17 cellular contexts compared by ENCODE assay signal in the genomic region with DNA sequence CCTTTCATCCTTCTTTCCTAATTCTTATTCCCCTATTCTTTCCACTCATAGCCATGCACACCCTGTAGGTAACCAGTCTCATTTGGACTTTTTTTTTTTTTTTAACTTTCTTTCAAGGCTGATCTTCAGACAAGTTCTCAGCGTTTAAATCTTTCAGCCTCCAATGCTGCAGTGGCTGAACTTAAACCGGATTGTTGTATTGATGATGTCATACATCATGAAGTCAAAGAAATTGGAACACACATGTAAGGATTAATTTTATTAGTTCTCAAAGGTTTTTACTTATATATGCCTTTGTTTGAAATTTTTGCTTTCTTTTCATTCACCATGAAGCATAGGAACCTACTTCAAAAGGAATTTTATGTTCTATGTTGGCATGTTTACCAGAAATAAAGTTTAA. TPM values are rescaled to one million over a fixed set of nuclear protein-coding genes. Genes with fewer than 3 reads are reported as not detected.
DNase-seq lines count a peak whose midpoint lies in the region; ATAC-seq, FAIRE-seq and TF ChIP-seq lines count a peak whose summit lies in the region.
"Had no signal": no experiment of that assay in that cellular context is flagged by ENCODE, and none has a peak within 500 bp of the region (broad histone marks: within the 10 kb centered on the region; RNA-seq: fewer than 3 reads in every experiment).

No MANE protein-coding gene starts in this region.

- RAD21 ChIA-PET in GM12878 (lab: Charles Lee; ENCODE audit: unreplicated experiment) = no interaction called here

- H3K4me2 ChIP-seq in HepG2 (ENCODE audit: low read depth, low read length) (no peak overlapping the region), GM12878 (ENCODE audit: control insufficient read depth, insufficient read depth) (no peak overlapping the region)

- no peaks in the 10 kb centered on the region for H3K27me3 Mint-ChIP-seq in stimulated activated memory B cell treated with anti-CD40 and anti-IgM and Interleukin-4, amounts not matched to agents 10 μg/mL and 1 μg/mL and 100 μg/mL, for 72 hours
- no peaks in the 10 kb centered on the region for H3K27me3 Mint-ChIP-seq in progenitor cell of endocrine pancreas
- H3K27me3 Mint-ChIP-seq: CD4-positive, alpha-beta memory T cell had no signal

- no peaks in the 10 kb centered on the region for H3K9me3 Mint-ChIP-seq in stimulated activated memory B cell treated with anti-CD40 and anti-IgM and Interleukin-4, amounts not matched to agents 10 μg/mL and 1 μg/mL and 100 μg/mL, for 72 hours
- H3K9me3 Mint-ChIP-seq in progenitor cell of endocrine pancreas (ENCODE audit: low read depth) = no peaks in the 10 kb centered on the region
- H3K9me3 Mint-ChIP-seq: CD4-positive, alpha-beta memory T cell; H9; HFFc6 had no signal

- ATAC-seq in HepG2 = no peak
- no peak for ATAC-seq in right lobe of liver
- ATAC-seq in GM12878 = no peak
- no peak for ATAC-seq in stimulated activated memory B cell treated with anti-CD40 and anti-IgM and Interleukin-4, amounts not matched to agents 10 μg/mL and 1 μg/mL and 100 μg/mL, for 72 hours
- ATAC-seq: HCT116 had no signal

- H3K79me2 ChIP-seq in HepG2 (ENCODE audit: insufficient read depth, low read length) = no peaks in the 10 kb centered on the region
- no peaks in the 10 kb centered on the region for H3K79me2 ChIP-seq in GM12878 (ENCODE audit: control insufficient read depth, insufficient read depth, low read length)

- H3K27ac ChIP-seq in HepG2 (ENCODE audit: extremely low read length, insufficient read depth, low read length) = no peak overlapping the region
- H3K27ac ChIP-seq in right lobe of liver = no peak overlapping the region
- H3K27ac ChIP-seq in HEK293 (ENCODE audit: extremely low read depth, low read depth, low read length) = no peak overlapping the region
- H3K27ac ChIP-seq in GM12878 (ENCODE audit: control insufficient read depth, insufficient read depth) = no peak overlapping the region
- no peak overlapping the region for H3K27ac ChIP-seq in breast epithelium
- H3K27ac ChIP-seq: GM23248 had no signal

- H3K4me3 Mint-ChIP-seq in stimulated activated memory B cell treated with anti-CD40 and anti-IgM and Interleukin-4, amounts not matched to agents 10 μg/mL and 1 μg/mL and 100 μg/mL, for 72 hours = no peak overlapping the region
- H3K4me3 Mint-ChIP-seq in progenitor cell of endocrine pancreas (ENCODE audit: low read depth) = no peak overlapping the region
- H3K4me3 Mint-ChIP-seq: CD4-positive, alpha-beta memory T cell; H9; HFFc6 had no signal

- POLR2A ChIA-PET in HepG2 (lab: Yijun Ruan, JAX) (no interaction called here), HEK293 (lab: Yijun Ruan, JAX) (interaction anchor here (1.0 kb wide), 1 partner anchor 23 kb away, joined by 3 read pairs; the partner anchor contains the start of gene TRIM23), GM12878 (lab: Charles Lee) (interaction anchor here (0.7 kb wide), 1 partner anchor 14 kb away, joined by 3 read pairs; no protein-coding TSS in a partner anchor)

- H3K36me3 Mint-ChIP-seq in stimulated activated memory B cell treated with anti-CD40 and anti-IgM and Interleukin-4, amounts not matched to agents 10 μg/mL and 1 μg/mL and 100 μg/mL, for 72 hours = peaks cover 30% of the 10 kb centered on the region
- H3K36me3 Mint-ChIP-seq in progenitor cell of endocrine pancreas (ENCODE audit: insufficient read depth) = peaks cover 11% of the 10 kb centered on the region

- H2AFZ ChIP-seq in HepG2 (ENCODE audit: low read length) (no peak overlapping the region), GM12878 (ENCODE audit: control insufficient read depth, low read depth, low read length) (no peak overlapping the region)
- H2AFZ ChIP-seq: GM23248 had no signal

- H3K36me3 ChIP-seq in HepG2 (replicated peaks in 1 of 2; ENCODE audit: control insufficient read depth in 1 of 2, insufficient read depth in 2 of 2, low read length in 2 of 2) (no peaks in the 10 kb centered on the region), right lobe of liver (peaks cover 0 to 7% (median 0%) of the 10 kb centered on the region in 4 donors), HEK293 (ENCODE audit: control insufficient read depth in 2 of 2, insufficient read depth in 1 of 2, low read length in 2 of 2) (peaks cover 4 to 9% of the 10 kb centered on the region in 2 experiments), GM12878 (ENCODE audit: control insufficient read depth in 2 of 2, insufficient read depth in 2 of 2, low read length in 1 of 2) (0 out of 4 replicates have a peak, but pooled peaks cover 0 to 2% of the 10 kb centered on the region in 2 experiments), breast epithelium (no peaks in the 10 kb centered on the region)

- H3K9ac ChIP-seq in HepG2 (ENCODE audit: insufficient read depth, low read depth, low read length) (no peak overlapping the region), GM12878 (ENCODE audit: control insufficient read depth, insufficient read depth, low read length) (no peak overlapping the region)
- H3K9ac ChIP-seq: GM23248 had no signal

- SMC1A ChIA-PET in GM12878 (lab: Charles Lee; ENCODE audit: uncharacterized antibody, unreplicated experiment) = interaction anchor here (0.7 to 1.1 kb wide), 2 partner anchors 21 to 182 kb away, joined by 3 read pairs; no protein-coding TSS in a partner anchor

- no peak for DNase-seq in HepG2 (ENCODE audit: low spot score)
- DNase-seq in right lobe of liver = no peak
- DNase-seq in GM12878 (ENCODE audit: low read depth, low spot score) = no peak
- no peak for DNase-seq in progenitor cell of endocrine pancreas (ENCODE audit: low spot score, unreplicated experiment)
- no peak for DNase-seq in breast epithelium (ENCODE audit: low spot score in 2 of 2)
- DNase-seq in DMS153 (lab: John Stamatoyannopoulos, UW) = no peak
- DNase-seq: C1 segment of cervical spinal cord; Caco-2; CD4-positive, alpha-beta memory T cell; DMS79; GM23248; H9; HFFc6 had no signal

- intact Hi-C loops in HepG2 (cut with micrococcal nuclease; ENCODE audit: unreplicated experiment) = no loop called here
- intact Hi-C loops in right lobe of liver (cut with DNase I) = no loop called here
- intact Hi-C loops in GM12878 (cut with micrococcal nuclease; ENCODE audit: unreplicated experiment) = no loop called here
- intact Hi-C loops in breast epithelium (cut with DNase I; ENCODE audit: low total_unique reads) = no loop called here

- H3K9me3 ChIP-seq in HepG2 (ENCODE audit: low read length) (no peaks in the 10 kb centered on the region), right lobe of liver (no peaks in the 10 kb centered on the region), HEK293 (ENCODE audit: control insufficient read depth, insufficient read depth, low read depth, low read length) (no peaks in the 10 kb centered on the region), GM12878 (replicated peaks; ENCODE audit: control insufficient read depth, insufficient read depth, low read length) (no peaks in the 10 kb centered on the region), breast epithelium (no peaks in the 10 kb centered on the region)
- H3K9me3 ChIP-seq: Caco-2 had no signal

- H4K20me1 ChIP-seq in HepG2 (ENCODE audit: insufficient read depth, low read length) (no peaks in the 10 kb centered on the region), GM12878 (ENCODE audit: control insufficient read depth, insufficient read depth) (no peaks in the 10 kb centered on the region)

- H3K4me3 ChIP-seq in HepG2 (replicated peaks in 1 of 3; ENCODE audit: insufficient read depth in 1 of 3, low read depth in 2 of 3, low read length in 3 of 3) (no peak overlapping the region), right lobe of liver (no peak overlapping the region), HEK293 (ENCODE audit: low read depth, low read length) (no peak overlapping the region), GM12878 (no peak overlapping the region), breast epithelium (no peak overlapping the region)
- H3K4me3 ChIP-seq: GM23248 had no signal

- TF ChIP-seq EP300 in HepG2 (IDR thresholded peaks at IDR 0.05; ENCODE audit: low read depth in 2 of 2, low read length in 2 of 2) (no peak), HepG2 (CRISPR knock-in tag; IDR thresholded peaks at IDR 0.05; ENCODE audit: borderline replicate concordance) (no peak), GM12878 (IDR thresholded peaks at IDR 0.05; ENCODE audit: borderline replicate concordance in 1 of 2, control insufficient read depth in 1 of 2, low read depth in 2 of 2, low read length in 2 of 2) (no peak)

- CTCF ChIA-PET in HepG2 (lab: Yijun Ruan, JAX; ENCODE audit: low intra/inter-chr PET ratio, low total read pairs) = no interaction called here
- CTCF ChIA-PET in HEK293 (lab: Yijun Ruan, JAX) = no interaction called here
- CTCF ChIA-PET in GM12878 (lab: Yijun Ruan, JAX) = no interaction called here

- 90% methylated on average over 2 of the region's 2 CpGs for WGBS in HepG2 (ENCODE audit: low lambda C conversion rate)
- WGBS in right lobe of liver (ENCODE audit: insufficient coverage, low coverage, low lambda C conversion rate, missing lambda C conversion rate) = 93% methylated on average over 2 of the region's 2 CpGs
- WGBS in GM12878 (ENCODE audit: insufficient coverage, insufficient replicate concordance, low lambda C conversion rate, missing lambda C conversion rate) = 91% methylated on average over 2 of the region's 2 CpGs

- TF ChIP-seq RAD21 in HepG2 (CRISPR knock-in tag; IDR thresholded peaks at IDR 0.05) (no peak), GM12878 (IDR thresholded peaks at IDR 0.05; ENCODE audit: insufficient read depth, low read depth, low read length) (no peak)

- peaks cover 19% of the 10 kb centered on the region for H3K4me1 ChIP-seq in HepG2 (ENCODE audit: insufficient read depth, low read length)
- H3K4me1 ChIP-seq in right lobe of liver = no peaks in the 10 kb centered on the region
- H3K4me1 ChIP-seq in HEK293 (ENCODE audit: control insufficient read depth, insufficient read depth, low read length) = no peaks in the 10 kb centered on the region
- no peaks in the 10 kb centered on the region for H3K4me1 ChIP-seq in GM12878 (ENCODE audit: control insufficient read depth, insufficient read depth, low read length)
- no peaks in the 10 kb centered on the region for H3K4me1 ChIP-seq in breast epithelium

- H3K27me3 ChIP-seq in HepG2 (ENCODE audit: control insufficient read depth in 1 of 2, insufficient read depth in 2 of 2, low read length in 2 of 2) = no peaks in the 10 kb centered on the region
- H3K27me3 ChIP-seq in right lobe of liver = no peaks in the 10 kb centered on the region
- no peaks in the 10 kb centered on the region for H3K27me3 ChIP-seq in GM12878 (replicated peaks in 1 of 2; ENCODE audit: control insufficient read depth in 2 of 2, insufficient read depth in 2 of 2, low read length in 1 of 2)
- no peaks in the 10 kb centered on the region for H3K27me3 ChIP-seq in breast epithelium

- no TSS peak for BruUV-seq in HepG2 (replicated peaks; lab: Mats Ljungman, UMichigan)
- no TSS peak for BruUV-seq in GM12878 (replicated peaks; lab: Mats Ljungman, UMichigan)

- FAIRE-seq in HepG2 (lab: Jason Lieb, UNC) (no peak), GM12878 (lab: Jason Lieb, UNC) (no peak)
- FAIRE-seq: G401.6 had no signal

- H3K4me1 Mint-ChIP-seq in stimulated activated memory B cell treated with anti-CD40 and anti-IgM and Interleukin-4, amounts not matched to agents 10 μg/mL and 1 μg/mL and 100 μg/mL, for 72 hours = peaks cover 7% of the 10 kb centered on the region
- H3K4me1 Mint-ChIP-seq in progenitor cell of endocrine pancreas (ENCODE audit: low read depth) = peaks cover 9% of the 10 kb centered on the region

- no peak for TF ChIP-seq CTCF in HepG2 (CRISPR knock-in tag; IDR thresholded peaks at IDR 0.05)
- no peak for TF ChIP-seq CTCF in right lobe of liver (IDR thresholded peaks at IDR 0.05)
- TF ChIP-seq CTCF in HEK293 (tag by site-specific recombination; IDR thresholded peaks at IDR 0.05) = no peak
- TF ChIP-seq CTCF in GM12878 (IDR thresholded peaks at IDR 0.05 in 2 of 3, conservative IDR thresholded peaks at IDR 0.05 in 1 of 3; ENCODE audit: control insufficient read depth in 2 of 3, extremely low read depth in 1 of 3, insufficient read depth in 1 of 3, low read depth in 3 of 3, low read length in 3 of 3) = no peak
- no peak for TF ChIP-seq CTCF in progenitor cell of endocrine pancreas (IDR thresholded peaks at IDR 0.05; ENCODE audit: unreplicated experiment)
- no peak for TF ChIP-seq CTCF in breast epithelium (IDR thresholded peaks at IDR 0.05)

- no peak for TF ChIP-seq POLR2A in HepG2 (IDR thresholded peaks at IDR 0.05; ENCODE audit: insufficient read depth in 1 of 2, low read depth in 2 of 2, low read length in 2 of 2)
- TF ChIP-seq POLR2A in right lobe of liver (IDR thresholded peaks at IDR 0.05) = no peak
- no peak for TF ChIP-seq POLR2A in GM12878 (IDR thresholded peaks at IDR 0.05; ENCODE audit: low read depth, low read length)
- TF ChIP-seq POLR2A in breast epithelium (IDR thresholded peaks at IDR 0.05) = no peak

- in situ Hi-C loops in HepG2 (cut with HindIII; ENCODE audit: extremely low pct_ligation_motif_present, low pct_unique_long_range_greater_than_20kb) (no loop called here), GM12878 (cut with MboI) (no loop called here)

- peak overlapping the region; percentile 63 for H3K27ac Mint-ChIP-seq in stimulated activated memory B cell treated with anti-CD40 and anti-IgM and Interleukin-4, amounts not matched to agents 10 μg/mL and 1 μg/mL and 100 μg/mL, for 72 hours
- H3K27ac Mint-ChIP-seq in progenitor cell of endocrine pancreas = no peak overlapping the region
- H3K27ac Mint-ChIP-seq: HFFc6 had no signal

RNA-seq across cellular contexts. Expression of gene SHLD3, which starts 22.1 kb away (rescaled TPM):
- total RNA-seq in HepG2 (2016; rRNA removed; fragmentation: Illumina TruSeq; extraction: Trizol) (6.8 and 8.1 TPM in 2 replicates), right lobe of liver (1 to 10 TPM in 3 of 6 experiments, under 1 TPM in 3; 0.76 to 1.8 (median 1.2) TPM), GM12878 (2014; rRNA removed) (4.0 and 4.6 TPM in 2 replicates), GM12878 (2014; rRNA removed; fragmentation: Illumina TruSeq; extraction: Trizol) (5.9 and 6.0 TPM in 2 replicates), GM12878 (2021) (2.8 and 3.1 TPM in 2 replicates), progenitor cell of endocrine pancreas (4.0 and 4.2 TPM in 2 replicates), breast epithelium (1 to 10 TPM; 3.6 to 5.1 (median 3.7) TPM)
- total RNA-seq in HepG2 (2016; cell fraction: cytosol; rRNA removed; fragmentation: Illumina TruSeq; extraction: Trizol; ENCODE audit: low read depth) = 3.5 and 4.5 TPM in 2 replicates
- 6.7 and 8.1 TPM in 2 replicates for total RNA-seq in HepG2 (2016; cell fraction: insoluble cytoplasmic fraction; rRNA removed; fragmentation: Illumina TruSeq; extraction: Trizol)
- 6.9 and 7.8 TPM in 2 replicates for total RNA-seq in HepG2 (2016; cell fraction: membrane; rRNA removed; fragmentation: Illumina TruSeq; extraction: Trizol)
- total RNA-seq in HepG2 (2016; cell fraction: nucleus; rRNA removed; fragmentation: Illumina TruSeq; extraction: Trizol) = 5.2 and 9.5 TPM in 2 replicates
- polyA plus RNA-seq in HepG2 (2011; rRNA removed) (3.2 and 3.6 TPM in 2 replicates), GM12878 (2011; rRNA removed) (5.7 and 9.2 TPM in 2 replicates), GM12878 (2014; fragmentation: Illumina TruSeq; extraction: Trizol) (6.1 and 8.6 TPM in 2 replicates), GM12878 (2014; fragmentation: Nextera tagmentation; extraction: Ambion mirVana) (1 to 10 TPM; 5.7 to 9.2 TPM), GM12878 (2014; rRNA removed) (3.2 and 3.7 TPM in 2 replicates), GM12878 (2016; fragmentation: Nextera tagmentation; extraction: Ambion mirVana) (1 to 10 TPM; 5.4 to 5.9 TPM)
- polyA plus RNA-seq in HepG2 (2011; cell fraction: cytosol; rRNA removed) = 1.5 and 2.1 TPM in 2 replicates
- 1.7 and 1.8 TPM in 2 replicates for polyA plus RNA-seq in HepG2 (2011; cell fraction: nucleus; rRNA removed)
- polyA plus RNA-seq in HepG2 (2012) = 2.3 and 3.6 TPM in 2 replicates
- polyA plus RNA-seq in HepG2 (2016; cell fraction: cytosol; fragmentation: Illumina TruSeq; extraction: Trizol; ENCODE audit: low read depth) = 1.00 and 1.0 TPM in 2 replicates
- 7.0 and 7.5 TPM in 2 replicates for polyA plus RNA-seq in HepG2 (2016; cell fraction: insoluble cytoplasmic fraction; fragmentation: Illumina TruSeq; extraction: Trizol; ENCODE audit: low read depth)
- 2.5 and 3.4 TPM in 2 replicates for polyA plus RNA-seq in HepG2 (2016; cell fraction: membrane; fragmentation: Illumina TruSeq; extraction: Trizol; ENCODE audit: low read depth)
- 8.1 and 8.4 TPM in 2 replicates for polyA plus RNA-seq in HepG2 (2016; cell fraction: nucleus; fragmentation: Illumina TruSeq; extraction: Trizol; ENCODE audit: insufficient read depth, low read depth)
- polyA minus RNA-seq in HepG2 (2011; rRNA and poly(A)+ RNA removed; ENCODE audit: low replicate concordance) = 0.64 and 1.7 TPM in 2 replicates
- 1.1 and 2.0 TPM in 2 replicates for polyA minus RNA-seq in HepG2 (2011; cell fraction: cytosol; rRNA and poly(A)+ RNA removed)
- 6.1 and 6.3 TPM in 2 replicates for polyA minus RNA-seq in HepG2 (2011; cell fraction: nucleus; rRNA and poly(A)+ RNA removed)
- total RNA-seq in GM12878 (2013; cell fraction: nucleolus; rRNA removed) = 9.6 and 12.1 TPM in 2 replicates
- polyA plus RNA-seq in GM12878 (2011; ENCODE audit: low read depth) = 1.4 TPM
- polyA plus RNA-seq in GM12878 (2011; cell fraction: cytosol; rRNA removed) = 1.8 and 2.0 TPM in 2 replicates
- polyA plus RNA-seq in GM12878 (2011; cell fraction: nucleus; rRNA removed) = 2.8 and 3.4 TPM in 2 replicates
- polyA plus RNA-seq in GM12878 (2012) = 1.6 and 2.5 TPM in 2 replicates
- polyA minus RNA-seq in GM12878 (2011; rRNA and poly(A)+ RNA removed) = 2.2 and 4.3 TPM in 2 replicates
- 0.67 and 1.4 TPM in 2 replicates for polyA minus RNA-seq in GM12878 (2011; cell fraction: cytosol; rRNA and poly(A)+ RNA removed)
- 5.4 and 6.4 TPM in 2 replicates for polyA minus RNA-seq in GM12878 (2011; cell fraction: nucleus; rRNA and poly(A)+ RNA removed)

RNA-seq across cellular contexts. Expression of gene TRAPPC13, which starts 22.1 kb away (rescaled TPM):
- total RNA-seq in HepG2 (2016; rRNA removed; fragmentation: Illumina TruSeq; extraction: Trizol) (19.6 and 24.3 TPM in 2 replicates), right lobe of liver (10 to 100 TPM in 2 of 6 experiments, 1 to 10 TPM in 4; 6.7 to 14.3 (median 9.0) TPM), GM12878 (2014; rRNA removed) (16.5 and 17.9 TPM in 2 replicates), GM12878 (2014; rRNA removed; fragmentation: Illumina TruSeq; extraction: Trizol) (26.2 and 28.4 TPM in 2 replicates), GM12878 (2021) (16.0 and 22.1 TPM in 2 replicates), progenitor cell of endocrine pancreas (20.8 and 22.8 TPM in 2 replicates), breast epithelium (10 to 100 TPM; 17.4 to 27.4 (median 19.7) TPM)
- 4.7 and 6.5 TPM in 2 replicates for total RNA-seq in HepG2 (2016; cell fraction: cytosol; rRNA removed; fragmentation: Illumina TruSeq; extraction: Trizol; ENCODE audit: low read depth)
- total RNA-seq in HepG2 (2016; cell fraction: insoluble cytoplasmic fraction; rRNA removed; fragmentation: Illumina TruSeq; extraction: Trizol) = 18.0 and 26.3 TPM in 2 replicates
- total RNA-seq in HepG2 (2016; cell fraction: membrane; rRNA removed; fragmentation: Illumina TruSeq; extraction: Trizol) = 8.1 and 9.4 TPM in 2 replicates
- total RNA-seq in HepG2 (2016; cell fraction: nucleus; rRNA removed; fragmentation: Illumina TruSeq; extraction: Trizol) = 13.4 and 16.0 TPM in 2 replicates
- polyA plus RNA-seq in HepG2 (2011; rRNA removed) (8.4 and 10.1 TPM in 2 replicates), GM12878 (2011; rRNA removed) (23.2 and 32.9 TPM in 2 replicates), GM12878 (2014; fragmentation: Illumina TruSeq; extraction: Trizol) (22.9 and 37.6 TPM in 2 replicates), GM12878 (2014; fragmentation: Nextera tagmentation; extraction: Ambion mirVana) (10 to 100 TPM; 23.7 to 35.6 TPM), GM12878 (2014; rRNA removed) (19.0 and 28.6 TPM in 2 replicates), GM12878 (2016; fragmentation: Nextera tagmentation; extraction: Ambion mirVana) (10 to 100 TPM; 31.7 to 32.0 TPM)
- 2.6 and 4.1 TPM in 2 replicates for polyA plus RNA-seq in HepG2 (2011; cell fraction: cytosol; rRNA removed)
- polyA plus RNA-seq in HepG2 (2011; cell fraction: nucleus; rRNA removed) = 5.9 and 6.3 TPM in 2 replicates
- 8.4 and 9.2 TPM in 2 replicates for polyA plus RNA-seq in HepG2 (2012)
- 1.9 and 2.2 TPM in 2 replicates for polyA plus RNA-seq in HepG2 (2016; cell fraction: cytosol; fragmentation: Illumina TruSeq; extraction: Trizol; ENCODE audit: low read depth)
- polyA plus RNA-seq in HepG2 (2016; cell fraction: insoluble cytoplasmic fraction; fragmentation: Illumina TruSeq; extraction: Trizol; ENCODE audit: low read depth) = 16.0 and 17.7 TPM in 2 replicates
- 3.1 and 3.7 TPM in 2 replicates for polyA plus RNA-seq in HepG2 (2016; cell fraction: membrane; fragmentation: Illumina TruSeq; extraction: Trizol; ENCODE audit: low read depth)
- 21.0 and 23.4 TPM in 2 replicates for polyA plus RNA-seq in HepG2 (2016; cell fraction: nucleus; fragmentation: Illumina TruSeq; extraction: Trizol; ENCODE audit: insufficient read depth, low read depth)
- 4.4 and 4.9 TPM in 2 replicates for polyA minus RNA-seq in HepG2 (2011; rRNA and poly(A)+ RNA removed; ENCODE audit: low replicate concordance)
- polyA minus RNA-seq in HepG2 (2011; cell fraction: cytosol; rRNA and poly(A)+ RNA removed) = 2.7 and 3.3 TPM in 2 replicates
- 10.9 and 11.6 TPM in 2 replicates for polyA minus RNA-seq in HepG2 (2011; cell fraction: nucleus; rRNA and poly(A)+ RNA removed)
- 22.3 and 24.4 TPM in 2 replicates for total RNA-seq in GM12878 (2013; cell fraction: nucleolus; rRNA removed)
- polyA plus RNA-seq in GM12878 (2011; ENCODE audit: low read depth) = 6.1 TPM
- polyA plus RNA-seq in GM12878 (2011; cell fraction: cytosol; rRNA removed) = 6.7 and 8.8 TPM in 2 replicates
- 16.0 and 17.4 TPM in 2 replicates for polyA plus RNA-seq in GM12878 (2011; cell fraction: nucleus; rRNA removed)
- polyA plus RNA-seq in GM12878 (2012) = 9.1 and 10.4 TPM in 2 replicates
- 8.3 and 11.4 TPM in 2 replicates for polyA minus RNA-seq in GM12878 (2011; rRNA and poly(A)+ RNA removed)
- polyA minus RNA-seq in GM12878 (2011; cell fraction: cytosol; rRNA and poly(A)+ RNA removed) = 4.4 and 6.0 TPM in 2 replicates
- 4.2 and 6.5 TPM in 2 replicates for polyA minus RNA-seq in GM12878 (2011; cell fraction: nucleus; rRNA and poly(A)+ RNA removed)

RNA-seq across cellular contexts. Expression of gene TRIM23, which starts 22.8 kb away (rescaled TPM):
- total RNA-seq in HepG2 (2016; rRNA removed; fragmentation: Illumina TruSeq; extraction: Trizol) (11.4 and 14.7 TPM in 2 replicates), right lobe of liver (10 to 100 TPM in 1 of 6 experiments, 1 to 10 TPM in 5; 3.7 to 10.1 (median 7.6) TPM), GM12878 (2014; rRNA removed) (4.6 and 5.6 TPM in 2 replicates), GM12878 (2014; rRNA removed; fragmentation: Illumina TruSeq; extraction: Trizol) (3.9 and 5.0 TPM in 2 replicates), GM12878 (2021) (3.6 and 4.4 TPM in 2 replicates), progenitor cell of endocrine pancreas (14.9 and 17.1 TPM in 2 replicates), breast epithelium (10 to 100 TPM; 15.1 to 28.7 (median 16.2) TPM)
- total RNA-seq in HepG2 (2016; cell fraction: cytosol; rRNA removed; fragmentation: Illumina TruSeq; extraction: Trizol; ENCODE audit: low read depth) = 1.4 and 2.1 TPM in 2 replicates
- total RNA-seq in HepG2 (2016; cell fraction: insoluble cytoplasmic fraction; rRNA removed; fragmentation: Illumina TruSeq; extraction: Trizol) = 10.8 and 14.6 TPM in 2 replicates
- total RNA-seq in HepG2 (2016; cell fraction: membrane; rRNA removed; fragmentation: Illumina TruSeq; extraction: Trizol) = 2.8 and 3.8 TPM in 2 replicates
- 12.4 and 13.2 TPM in 2 replicates for total RNA-seq in HepG2 (2016; cell fraction: nucleus; rRNA removed; fragmentation: Illumina TruSeq; extraction: Trizol)
- polyA plus RNA-seq in HepG2 (2011; rRNA removed) (4.6 and 5.2 TPM in 2 replicates), GM12878 (2011; rRNA removed) (4.8 and 6.5 TPM in 2 replicates), GM12878 (2014; fragmentation: Illumina TruSeq; extraction: Trizol) (2.0 and 2.1 TPM in 2 replicates), GM12878 (2014; fragmentation: Nextera tagmentation; extraction: Ambion mirVana) (1 to 10 TPM; 1.9 to 2.1 TPM), GM12878 (2014; rRNA removed) (2.1 and 2.8 TPM in 2 replicates), GM12878 (2016; fragmentation: Nextera tagmentation; extraction: Ambion mirVana) (1 to 10 TPM; 1.9 to 2.0 TPM)
- 2.7 and 3.6 TPM in 2 replicates for polyA plus RNA-seq in HepG2 (2011; cell fraction: cytosol; rRNA removed)
- 5.3 and 6.4 TPM in 2 replicates for polyA plus RNA-seq in HepG2 (2011; cell fraction: nucleus; rRNA removed)
- polyA plus RNA-seq in HepG2 (2012) = 9.4 and 9.9 TPM in 2 replicates
- polyA plus RNA-seq in HepG2 (2016; cell fraction: cytosol; fragmentation: Illumina TruSeq; extraction: Trizol; ENCODE audit: low read depth) = 0.14 and 0.25 TPM in 2 replicates
- polyA plus RNA-seq in HepG2 (2016; cell fraction: insoluble cytoplasmic fraction; fragmentation: Illumina TruSeq; extraction: Trizol; ENCODE audit: low read depth) = 6.3 TPM in 2 replicates
- polyA plus RNA-seq in HepG2 (2016; cell fraction: membrane; fragmentation: Illumina TruSeq; extraction: Trizol; ENCODE audit: low read depth) = 0.68 and 0.72 TPM in 2 replicates
- polyA plus RNA-seq in HepG2 (2016; cell fraction: nucleus; fragmentation: Illumina TruSeq; extraction: Trizol; ENCODE audit: insufficient read depth, low read depth) = 4.6 and 5.2 TPM in 2 replicates
- polyA minus RNA-seq in HepG2 (2011; rRNA and poly(A)+ RNA removed; ENCODE audit: low replicate concordance) = 11.5 and 15.1 TPM in 2 replicates
- polyA minus RNA-seq in HepG2 (2011; cell fraction: cytosol; rRNA and poly(A)+ RNA removed) = 6.9 and 9.9 TPM in 2 replicates
- polyA minus RNA-seq in HepG2 (2011; cell fraction: nucleus; rRNA and poly(A)+ RNA removed) = 43.8 and 43.9 TPM in 2 replicates
- total RNA-seq in GM12878 (2013; cell fraction: nucleolus; rRNA removed) = 15.7 and 16.1 TPM in 2 replicates
- polyA plus RNA-seq in GM12878 (2011; ENCODE audit: low read depth) = 1.00 TPM
- 3.2 and 4.0 TPM in 2 replicates for polyA plus RNA-seq in GM12878 (2011; cell fraction: cytosol; rRNA removed)
- polyA plus RNA-seq in GM12878 (2011; cell fraction: nucleus; rRNA removed) = 8.7 and 9.7 TPM in 2 replicates
- polyA plus RNA-seq in GM12878 (2012) = 1.4 and 3.2 TPM in 2 replicates
- polyA minus RNA-seq in GM12878 (2011; rRNA and poly(A)+ RNA removed) = 13.5 and 17.2 TPM in 2 replicates
- 3.3 and 4.6 TPM in 2 replicates for polyA minus RNA-seq in GM12878 (2011; cell fraction: cytosol; rRNA and poly(A)+ RNA removed)
- 15.4 and 23.7 TPM in 2 replicates for polyA minus RNA-seq in GM12878 (2011; cell fraction: nucleus; rRNA and poly(A)+ RNA removed)

Comparison
In these comparisons a context has a peak if more than half of its experiments do, and no peak if none do; other contexts are left out.
1. Of the 63 proteins assayed by ChIP-seq in both HepG2 and HEK293: peak only in HepG2: none; only in HEK293: ATF2 and ZNF629; in both: none; in neither: 61.